33 cellular contexts compared by ENCODE assay signal in genomic region chr1:246987083-246987690, GRCh38. TPM values are rescaled to one million over a fixed set of nuclear protein-coding genes. Genes with fewer than 3 reads are reported as not detected.
DNase-seq lines count a peak whose midpoint lies in the region; ATAC-seq, FAIRE-seq and TF ChIP-seq lines count a peak whose summit lies in the region.
"Had no signal": no experiment of that assay in that cellular context is flagged by ENCODE, and none has a peak within 500 bp of the region (broad histone marks: within the 10 kb centered on the region; RNA-seq: fewer than 3 reads in every experiment).

No MANE protein-coding gene starts in this region.

- no peaks in the 10 kb centered on the region for H3K27me3 ChIP-seq in mammary epithelial cell (ENCODE audit: insufficient read depth, low read length)
- H3K27me3 ChIP-seq in H1 (replicated peaks in 1 of 4; ENCODE audit: control insufficient read depth in 3 of 4, extremely low read depth in 1 of 4, insufficient read depth in 3 of 4, low read length in 3 of 4): no peaks in the 10 kb centered on the region
- H3K27me3 ChIP-seq: adrenal gland, body of pancreas, dorsolateral prefrontal cortex had no signal

- H4K91ac ChIP-seq in H1 (replicated peaks; ENCODE audit: insufficient read length, low read length): no peak overlapping the region

- H2BK120ac ChIP-seq in H1 (replicated peaks; ENCODE audit: low read depth, low read length): no peak overlapping the region

- H3K79me2 ChIP-seq in mammary epithelial cell (ENCODE audit: insufficient read depth, low read length): no peaks in the 10 kb centered on the region
- H3K79me2 ChIP-seq in H1 (ENCODE audit: control insufficient read depth in 1 of 2, insufficient read depth in 2 of 2, low read length in 2 of 2): no peaks in the 10 kb centered on the region

- H3K14ac ChIP-seq in H1 (ENCODE audit: insufficient read length): no peak overlapping the region

- H3K9me3 ChIP-seq in mammary epithelial cell (replicated peaks; ENCODE audit: insufficient read depth, low read length) (peaks cover 41% of the 10 kb centered on the region), H1 (ENCODE audit: insufficient read depth in 2 of 2, low read depth in 1 of 2, low read length in 1 of 2) (peaks cover 81 to 86% of the 10 kb centered on the region in 2 experiments)

- POLR2A ChIA-PET in MCF 10A (lab: Yijun Ruan, JAX) (interaction anchor here (1.0 kb wide), 2 partner anchors 10 to 20 kb away, joined by 3 to 4 read pairs; no protein-coding TSS in a partner anchor), H1 (lab: Charles Lee; ENCODE audit: partially characterized antibody) (no interaction called here)

- intact Hi-C loops in MCF 10A (cut with micrococcal nuclease) (no loop called here), mammary epithelial cell (cut with micrococcal nuclease) (no loop called here)

- no peak overlapping the region for H3K27ac Mint-ChIP-seq in MCF 10A (ENCODE audit: low read depth, unreplicated experiment)
- H3K27ac Mint-ChIP-seq: activated CD4-positive, alpha-beta memory T cell treated with anti-CD3 and anti-CD28 coated beads for 36 hours; activated naive CD4-positive, alpha-beta T cell treated with anti-CD3 and anti-CD28 coated beads for 36 hours; activated T-helper 1 cell treated with anti-CD3 and anti-CD28 coated beads, Interleukin-12 subunit alpha, Interleukin-12 subunit beta, Interleukin-2, Interleukin-4 antibody, amounts not matched to agents 30 ng/mL and 10 ng/mL and 1 ng/mL, durations not matched to agents 14 hours and 24 hours and 36 hours; CD4-positive, CD25-positive, alpha-beta regulatory T cell; nephron; stimulated activated naive B cell treated with anti-CD40 and anti-IgM and Interleukin-4, amounts not matched to agents 10 μg/mL and 1 μg/mL and 100 μg/mL, for 72 hours had no signal

- H3K56ac ChIP-seq in H1 (replicated peaks; ENCODE audit: insufficient read length, low read depth, low read length): no peak overlapping the region

- H3K4me1 ChIP-seq in mammary epithelial cell (ENCODE audit: insufficient read depth, low read length) (no peaks in the 10 kb centered on the region), H1 (replicated peaks in 1 of 4; ENCODE audit: control insufficient read depth in 3 of 4, insufficient read depth in 4 of 4, low read length in 3 of 4) (no peaks in the 10 kb centered on the region)
- H3K4me1 ChIP-seq: adrenal gland, body of pancreas had no signal

- no peak overlapping the region for H2BK15ac ChIP-seq in H1 (ENCODE audit: low read length)

- no peak overlapping the region for H3K4me3 Mint-ChIP-seq in MCF 10A (ENCODE audit: unreplicated experiment)
- H3K4me3 Mint-ChIP-seq: activated CD4-positive, alpha-beta memory T cell treated with anti-CD3 and anti-CD28 coated beads for 36 hours; activated naive CD4-positive, alpha-beta T cell treated with anti-CD3 and anti-CD28 coated beads for 36 hours; activated T-helper 1 cell treated with anti-CD3 and anti-CD28 coated beads, Interleukin-12 subunit alpha, Interleukin-12 subunit beta, Interleukin-2, Interleukin-4 antibody, amounts not matched to agents 30 ng/mL and 10 ng/mL and 1 ng/mL, durations not matched to agents 14 hours and 24 hours and 36 hours; CD4-positive, CD25-positive, alpha-beta regulatory T cell; nephron; stimulated activated naive B cell treated with anti-CD40 and anti-IgM and Interleukin-4, amounts not matched to agents 10 μg/mL and 1 μg/mL and 100 μg/mL, for 72 hours had no signal

- H3K27ac ChIP-seq in mammary epithelial cell (ENCODE audit: insufficient read depth, low read depth, low read length) (no peak overlapping the region), H1 (ENCODE audit: low read depth, low read length) (no peak overlapping the region)
- H3K27ac ChIP-seq: adrenal gland, body of pancreas, dorsolateral prefrontal cortex, KMS-11, PC-9 had no signal

- H3K4ac ChIP-seq in H1 (replicated peaks; ENCODE audit: insufficient read length, low read depth, low read length): no peak overlapping the region

- FAIRE-seq in H1 (lab: Jason Lieb, UNC): no peak
- FAIRE-seq: frontal cortex had no signal

- TF ChIP-seq EP300 in H1 (IDR thresholded peaks at IDR 0.05; ENCODE audit: borderline replicate concordance in 1 of 2, low read depth in 2 of 2, low read length in 2 of 2): no peak

- H4K20me1 ChIP-seq in mammary epithelial cell (ENCODE audit: insufficient read depth, low read length) (no peaks in the 10 kb centered on the region), H1 (replicated peaks in 1 of 2; ENCODE audit: control insufficient read depth in 1 of 2, insufficient read depth in 2 of 2, low read length in 2 of 2) (no peaks in the 10 kb centered on the region)

- H3K79me1 ChIP-seq in H1 (ENCODE audit: low read depth, low read length): no peaks in the 10 kb centered on the region

- H2AK5ac ChIP-seq in H1 (ENCODE audit: low read depth, low read length): no peak overlapping the region

- TF ChIP-seq CTCF in MCF 10A (IDR thresholded peaks at IDR 0.05; ENCODE audit: unreplicated experiment) (no peak), mammary epithelial cell (conservative IDR thresholded peaks at IDR 0.05 in 1 of 2, IDR thresholded peaks at IDR 0.05 in 1 of 2; ENCODE audit: extremely low read depth in 1 of 2, insufficient read depth in 1 of 2, low read depth in 1 of 2, low read length in 2 of 2) (no peak), NB4 (IDR thresholded peaks at IDR 0.05; ENCODE audit: low read depth, low read length) (no peak), H1 (IDR thresholded peaks at IDR 0.05; ENCODE audit: control extremely low read depth in 1 of 3, insufficient read depth in 1 of 3, low read depth in 1 of 3, low read length in 3 of 3) (no peak)

- H3K27me3 Mint-ChIP-seq in MCF 10A (ENCODE audit: insufficient read depth, unreplicated experiment): no peaks in the 10 kb centered on the region
- H3K27me3 Mint-ChIP-seq: stimulated activated naive B cell treated with anti-CD40 and anti-IgM and Interleukin-4, amounts not matched to agents 10 μg/mL and 1 μg/mL and 100 μg/mL, for 72 hours had no signal

- H3K4me2 ChIP-seq in mammary epithelial cell (ENCODE audit: insufficient read depth, low read depth, low read length) (no peak overlapping the region), H1 (ENCODE audit: insufficient read depth in 1 of 2, low read depth in 2 of 2, low read length in 2 of 2) (no peak overlapping the region)
- H3K4me2 ChIP-seq: KMS-11, PC-9 had no signal

- dilution Hi-C loops in mammary epithelial cell (cut with HindIII; ENCODE audit: low sequenced_read_pairs): no loop called here

- DNase-seq in MCF 10A (ENCODE audit: unreplicated experiment) (peak; percentile 22), mammary epithelial cell (no peak), NB4 (ENCODE audit: low read depth) (peak; percentile 4), H1 (ENCODE audit: low read depth in 1 of 2, low spot score in 2 of 2) (no peak), NCI-H1048 (lab: John Stamatoyannopoulos, UW) (no peak), hippocampal formation (lab: John Stamatoyannopoulos, UW) (no peak)
- no peak for DNase-seq in activated CD4-positive, CD25-positive, alpha-beta regulatory T cell (lab: John Stamatoyannopoulos, UW)
- DNase-seq: activated CD4-positive, alpha-beta memory T cell treated with anti-CD3 and anti-CD28 coated beads for 36 hours; activated CD4-positive, alpha-beta T cell treated with anti-CD3 and anti-CD28 coated beads for 1 hour; activated naive CD4-positive, alpha-beta T cell treated with anti-CD3 and anti-CD28 coated beads for 36 hours; adrenal gland; body of pancreas; CD4-positive, CD25-positive, alpha-beta regulatory T cell; dorsolateral prefrontal cortex; kidney glomerular epithelial cell; MM.1S; NCI-H1417 treated with DMSO at 0.1 percent for 48 hours; NCI-H2081; NCI-H226; NCI-H526 treated with DMSO at 0.1 percent for 48 hours; NK-92 treated with Interleukin-12 subunit alpha and Interleukin-12 subunit beta, amount 100 ng/mL, for 24 hours; PC-9; Right ventricle myocardium superior; stimulated activated naive B cell treated with anti-CD40 and anti-IgM and Interleukin-4, amounts not matched to agents 10 μg/mL and 1 μg/mL and 100 μg/mL, for 72 hours; substantia nigra; T-helper 2 cell had no signal

- H2AFZ ChIP-seq in mammary epithelial cell (ENCODE audit: low read depth, low read length) (no peak overlapping the region), H1 (ENCODE audit: low read length) (no peak overlapping the region)
- H2AFZ ChIP-seq: PC-9 had no signal

- H3K9ac ChIP-seq in mammary epithelial cell (ENCODE audit: insufficient read depth, low read length) (no peak overlapping the region), H1 (replicated peaks in 1 of 4; ENCODE audit: extremely low read depth in 1 of 4, low read depth in 3 of 4, low read length in 3 of 4) (no peak overlapping the region)
- H3K9ac ChIP-seq: KMS-11 had no signal

- no peak overlapping the region for H3K4me3 ChIP-seq in mammary epithelial cell (replicated peaks in 1 of 3; ENCODE audit: insufficient read depth in 1 of 3, low read depth in 2 of 3, low read length in 3 of 3)
- H3K4me3 ChIP-seq in NB4 (ENCODE audit: low read depth, low read length): no peak overlapping the region
- peak overlapping the region in 1 of 4 experiments; percentile 39; a peak in 1 of 8 replicates for H3K4me3 ChIP-seq in H1 (ENCODE audit: extremely low read depth in 1 of 4, insufficient read depth in 2 of 4, low read depth in 3 of 4, low read length in 4 of 4)
- H3K4me3 ChIP-seq: adrenal gland, body of pancreas, dorsolateral prefrontal cortex, lung, PC-9 had no signal

- H3K23me2 ChIP-seq in H1 (ENCODE audit: low read depth, low read length): no peaks in the 10 kb centered on the region

- in situ Hi-C loops in mammary epithelial cell (cut with MboI; ENCODE audit: low sequenced_read_pairs in 2 of 2): no loop called here

- TF ChIP-seq RAD21 in H1 (IDR thresholded peaks at IDR 0.05 in 1 of 2, conservative IDR thresholded peaks at IDR 0.05 in 1 of 2; ENCODE audit: low read depth in 2 of 2, low read length in 2 of 2): no peak

- no peak overlapping the region for H2BK5ac ChIP-seq in H1 (ENCODE audit: low read depth, low read length)

- H3K4me1 Mint-ChIP-seq in MCF 10A (ENCODE audit: insufficient read depth, unreplicated experiment): no peaks in the 10 kb centered on the region
- H3K4me1 Mint-ChIP-seq: CD4-positive, CD25-positive, alpha-beta regulatory T cell; nephron; stimulated activated naive B cell treated with anti-CD40 and anti-IgM and Interleukin-4, amounts not matched to agents 10 μg/mL and 1 μg/mL and 100 μg/mL, for 72 hours had no signal

- no peak overlapping the region for H3K23ac ChIP-seq in H1 (ENCODE audit: insufficient read length)

- TF ChIP-seq POLR2A in NB4 (IDR thresholded peaks at IDR 0.05; ENCODE audit: extremely low read depth, insufficient read length): no peak
- TF ChIP-seq POLR2A in H1 (IDR thresholded peaks at IDR 0.05; ENCODE audit: control extremely low read depth in 1 of 2, low read depth in 2 of 2, low read length in 2 of 2): no peak

- ATAC-seq in GM18861 (IDR thresholded peaks at IDR 0.05; ENCODE audit: unreplicated experiment): no peak
- ATAC-seq: body of pancreas; stimulated activated naive B cell treated with anti-CD40 and anti-IgM and Interleukin-4, amounts not matched to agents 10 μg/mL and 1 μg/mL and 100 μg/mL, for 72 hours had no signal

- H3K36me3 Mint-ChIP-seq in MCF 10A (ENCODE audit: insufficient read depth, unreplicated experiment): peaks cover 76% of the 10 kb centered on the region

- BruUV-seq in MCF 10A (replicated peaks; lab: Mats Ljungman, UMichigan) (no TSS peak), mammary epithelial cell (replicated peaks; lab: Mats Ljungman, UMichigan) (no TSS peak)

- H4K5ac ChIP-seq in H1 (ENCODE audit: insufficient read length, low read depth, low read length): no peak overlapping the region

- H2BK20ac ChIP-seq in H1 (ENCODE audit: low read length): no peak overlapping the region

- no peak overlapping the region for H3K18ac ChIP-seq in H1 (ENCODE audit: extremely low read depth, low read length)

- H4K8ac ChIP-seq in H1 (ENCODE audit: extremely low read depth, insufficient read depth, low read length): no peak overlapping the region

- CTCF ChIA-PET in MCF 10A (lab: Yijun Ruan, JAX) (interaction anchor here (0.6 to 1.3 kb wide), 4 partner anchors 16 to 51 kb away, joined by 3 to 4 read pairs (median 3); no protein-coding TSS in a partner anchor), mammary epithelial cell (lab: Charles Lee; ENCODE audit: low non-redundant PET) (no interaction called here), H1 (lab: Charles Lee; ENCODE audit: partially characterized antibody) (no interaction called here)

- H2BK12ac ChIP-seq in H1 (ENCODE audit: low read depth, low read length): no peak overlapping the region

- H3K36me3 ChIP-seq in mammary epithelial cell (ENCODE audit: insufficient read depth, low read length): no peaks in the 10 kb centered on the region
- peaks cover 20 to 91% (median 55%) of the 10 kb centered on the region in 4 experiments for H3K36me3 ChIP-seq in H1 (ENCODE audit: control insufficient read depth in 2 of 4, insufficient read depth in 4 of 4, low read length in 3 of 4)
- H3K36me3 ChIP-seq: adrenal gland had no signal

- 87% methylated on average over 1 of the region's 1 CpG for WGBS in mammary epithelial cell (ENCODE audit: low coverage, missing lambda C conversion rate)
- 95% methylated on average over 1 of the region's 1 CpG; no CpG with 5 or more reads in 1 of the 2 experiments for WGBS in H1 (ENCODE audit: extremely low coverage in 1 of 2, insufficient coverage in 1 of 2, insufficient read length in 1 of 2, insufficient replicate concordance in 2 of 2, low coverage in 1 of 2, low lambda C conversion rate in 2 of 2, missing lambda C conversion rate in 1 of 2), 2 experiments

- H3K9me3 Mint-ChIP-seq in MCF 10A (ENCODE audit: unreplicated experiment): peaks cover 76% of the 10 kb centered on the region

RNA-seq across cellular contexts. Expression of gene ZNF695, which starts 20.7 kb away (rescaled TPM):
- total RNA-seq in MCF 10A (2022) (8.7 and 13.8 TPM in 2 replicates), mammary epithelial cell (1 to 10 TPM; 1.7 to 4.4 TPM)
- polyA plus RNA-seq in mammary epithelial cell (0.74 TPM), H1 (2011; rRNA removed) (9.2 and 10.2 TPM in 2 replicates)
- polyA minus RNA-seq in mammary epithelial cell: 23.2 TPM
- 25.6 and 27.0 TPM in 2 replicates for total RNA-seq in H1 (2021; fragmentation: NEBNext Ultra II Directional; extraction: Animal tissue kit (Norgen Biotek cat#: 25700))
- polyA plus RNA-seq in H1 (2011; cell fraction: cytosol; rRNA removed): 16.9 TPM
- polyA plus RNA-seq in H1 (2011; cell fraction: nucleus; rRNA removed): 8.7 TPM
- 18.3 to 27.8 TPM (median 18.9 TPM) in 4 replicates for polyA plus RNA-seq in H1 (2012, experiment 1 of 2)
- 12.1 TPM for polyA plus RNA-seq in H1 (2012, experiment 2 of 2)
- 12.8 TPM for polyA plus RNA-seq in H1 (2013, experiment 1 of 2)
- polyA plus RNA-seq in H1 (2013, experiment 2 of 2): 12.8 TPM
- polyA minus RNA-seq in H1 (2011; rRNA and poly(A)+ RNA removed): 16.2 and 20.5 TPM in 2 replicates
- polyA minus RNA-seq in H1 (2011; cell fraction: cytosol; rRNA and poly(A)+ RNA removed): 12.3 TPM
- polyA minus RNA-seq in H1 (2011; cell fraction: nucleus; rRNA and poly(A)+ RNA removed): 30.9 TPM
- total RNA-seq: body of pancreas; CD4-positive, CD25-positive, alpha-beta regulatory T cell; Right ventricle myocardium superior; ureter had no signal
- polyA plus RNA-seq: CD4-positive, CD25-positive, alpha-beta regulatory T cell had no signal

RNA-seq across cellular contexts. Expression of gene AHCTF1, which starts 55.4 kb away (rescaled TPM):
- total RNA-seq in MCF 10A (2022) (79.5 and 112 TPM in 2 replicates), mammary epithelial cell (10 to 100 TPM; 31.7 to 41.0 TPM)
- polyA plus RNA-seq in mammary epithelial cell (13.4 TPM), H1 (2011; rRNA removed) (5.4 and 7.9 TPM in 2 replicates)
- polyA minus RNA-seq in mammary epithelial cell: 48.2 TPM
- 44.5 and 48.3 TPM in 2 replicates for total RNA-seq in H1 (2021; fragmentation: NEBNext Ultra II Directional; extraction: Animal tissue kit (Norgen Biotek cat#: 25700))
- polyA plus RNA-seq in H1 (2011; cell fraction: cytosol; rRNA removed): 10.2 TPM
- 8.2 TPM for polyA plus RNA-seq in H1 (2011; cell fraction: nucleus; rRNA removed)
- 17.5 to 33.3 TPM (median 21.3 TPM) in 4 replicates for polyA plus RNA-seq in H1 (2012, experiment 1 of 2)
- 0.85 TPM for polyA plus RNA-seq in H1 (2012, experiment 2 of 2)
- 23.0 TPM for polyA plus RNA-seq in H1 (2013, experiment 1 of 2)
- polyA plus RNA-seq in H1 (2013, experiment 2 of 2): 23.5 TPM
- polyA minus RNA-seq in H1 (2011; rRNA and poly(A)+ RNA removed): 31.6 and 40.9 TPM in 2 replicates
- 25.5 TPM for polyA minus RNA-seq in H1 (2011; cell fraction: cytosol; rRNA and poly(A)+ RNA removed)
- 53.0 TPM for polyA minus RNA-seq in H1 (2011; cell fraction: nucleus; rRNA and poly(A)+ RNA removed)

Comparison
In these comparisons a context has a peak if more than half of its experiments do, and no peak if none do; other contexts are left out.
1. DNase-seq: peak in MCF 10A (single experiment) and NB4 (single experiment); none in mammary epithelial cell (single experiment), H1 (0 of 2), activated CD4-positive, CD25-positive, alpha-beta regulatory T cell (0 of 4), NCI-H1048 (single experiment) and hippocampal formation (0 of 2).